In genomic region chr5:141815051-141815795, GRCh38 we compare ENCODE assay signal across 17 cellular contexts.
"Had no signal": no experiment of that assay in that cellular context is flagged by ENCODE, and none has a peak within 500 bp of the region (broad histone marks: within the 10 kb centered on the region; RNA-seq: fewer than 3 reads in every experiment).

No MANE protein-coding gene starts in this region.

- H3K27me3 ChIP-seq: breast epithelium, pancreas had no signal

- H3K4me2 ChIP-seq: SK-N-SH had no signal

- H3K36me3 ChIP-seq: breast epithelium, pancreas, thoracic aorta, upper lobe of right lung had no signal

- H3K9me2 ChIP-seq: SK-N-SH had no signal

- H3K4me1 ChIP-seq: breast epithelium, pancreas, upper lobe of right lung had no signal

- H3K27ac ChIP-seq: breast epithelium, pancreas, thoracic aorta, upper lobe of right lung had no signal

- ATAC-seq: esophagus mucosa; natural killer cell treated with Interleukin-12 subunit alpha and Interleukin-12 subunit beta and Interleukin-15 and Interleukin-18, amount 100 ng/mL, for 72 hours; pancreas; T-cell; upper lobe of right lung had no signal

- H3K9ac ChIP-seq: SK-N-SH had no signal

- H3K9me3 ChIP-seq: breast epithelium, pancreas, SK-N-SH, thoracic aorta, upper lobe of right lung had no signal

- FAIRE-seq: colon, endometrium, kidney, pancreas had no signal

- H3K4me3 ChIP-seq: breast epithelium, pancreas, thoracic aorta, upper lobe of right lung had no signal

- DNase-seq: activated CD4-positive, CD25-positive, alpha-beta regulatory T cell treated with anti-CD3 and anti-CD28 coated beads, Interleukin-2, amount 50 U/mL, for 72 hours; activated naive CD8-positive, alpha-beta T cell treated with anti-CD3 and anti-CD28 coated beads for 36 hours; hippocampal formation; kidney; mesenchymal stem cell; pancreas; SK-N-SH; stimulated activated CD4-positive, alpha-beta T cell treated with anti-CD3 and anti-CD28 coated beads, Interleukin-4, amount 100 ng/mL, for 1 hour; T-cell; T-helper 9 cell; upper lobe of right lung had no signal
